Comparison of ENCODE assay signal across 17 cellular contexts in genomic region chr5:67319935-67320725, GRCh38.
DNase-seq lines count a peak whose midpoint lies in the region; ATAC-seq, FAIRE-seq and TF ChIP-seq lines count a peak whose summit lies in the region.
"Had no signal": no experiment of that assay in that cellular context is flagged by ENCODE, and none has a peak within 500 bp of the region (broad histone marks: within the 10 kb centered on the region; RNA-seq: fewer than 3 reads in every experiment).

No MANE protein-coding gene starts in this region.

- H3K36me3 ChIP-seq in brain microvascular endothelial cell (replicated peaks) = no peaks in the 10 kb centered on the region

- TF ChIP-seq CTCF in brain microvascular endothelial cell (IDR thresholded peaks at IDR 0.05; ENCODE audit: low read depth, low read length, missing control alignments) = no peak

- no peak for FAIRE-seq in RCC 7860 (lab: Jason Lieb, UNC)
- FAIRE-seq: A549, GM19239, H54 had no signal

- ATAC-seq in HG03432 (IDR thresholded peaks at IDR 0.05; ENCODE audit: unreplicated experiment) (no peak), Right ventricle myocardium superior (ENCODE audit: poor library complexity) (no peak)
- ATAC-seq: A549 had no signal

- no peak overlapping the region for H3K4me3 ChIP-seq in brain microvascular endothelial cell (ENCODE audit: low read depth, low read length)
- H3K4me3 ChIP-seq: A549, SK-N-MC had no signal

- H3K27me3 ChIP-seq in brain microvascular endothelial cell (replicated peaks) = no peaks in the 10 kb centered on the region

- intact Hi-C loops in Right ventricle myocardium superior (cut with DNase I) = no loop called here

- in situ Hi-C loops in brain microvascular endothelial cell (cut with HindIII; ENCODE audit: low pct_ligation_motif_present, low sequenced_read_pairs) = no loop called here

- H3K27ac ChIP-seq in brain microvascular endothelial cell = no peak overlapping the region
- H3K27ac ChIP-seq: A549, SK-N-MC had no signal

- DNase-seq in AG08396 (ENCODE audit: low spot score) (peak; percentile 8), RCC 7860 (ENCODE audit: low spot score) (peak; percentile 45), brain microvascular endothelial cell (peak; percentile 57), iris pigment epithelial cell (ENCODE audit: low read depth) (peak; percentile 45), DMS 273 treated with DMSO at 0.1 percent for 48 hours (lab: John Stamatoyannopoulos, UW) (no peak), medulla oblongata (ENCODE audit: extremely low spot score) (no peak), Right ventricle myocardium superior (no peak)
- DNase-seq: AML-193, Caco-2, HFFc6, Kasumi-1, NCI-H187 had no signal

Comparison
In these comparisons a context has a peak if more than half of its experiments do, and no peak if none do; other contexts are left out.
1. DNase-seq: peak in AG08396 (single experiment), RCC 7860 (single experiment), brain microvascular endothelial cell (single experiment) and iris pigment epithelial cell (single experiment); none in DMS 273 treated with DMSO at 0.1 percent for 48 hours (single experiment), medulla oblongata (single experiment) and Right ventricle myocardium superior (single experiment).